25 cellular contexts compared by ENCODE assay signal in the genomic region with DNA sequence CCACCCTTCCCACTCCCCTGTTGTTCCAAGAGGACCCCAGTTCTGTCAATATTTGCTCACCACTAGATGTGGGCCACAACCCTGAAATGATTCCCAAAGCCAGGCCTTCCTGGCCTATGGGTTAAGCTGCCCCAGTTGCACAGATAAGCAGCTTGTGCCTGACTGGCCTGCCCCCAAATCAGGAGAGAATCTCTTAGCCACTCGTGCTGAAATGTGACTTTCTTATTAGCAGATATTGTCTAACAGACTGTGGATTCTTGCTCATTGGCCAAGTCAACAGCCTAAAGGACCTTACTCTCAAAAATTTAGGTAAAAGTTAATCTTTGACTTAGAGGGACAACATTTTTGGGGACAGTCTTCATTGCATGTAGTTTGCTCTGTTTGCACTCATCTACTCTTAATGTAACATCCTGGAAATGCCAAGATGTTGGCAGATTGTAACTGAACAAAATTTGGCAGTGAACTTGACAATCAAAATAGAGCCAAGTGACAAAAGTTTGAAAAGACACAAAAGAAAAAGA.
"Had no signal": no experiment of that assay in that cellular context is flagged by ENCODE, and none has a peak within 500 bp of the region (broad histone marks: within the 10 kb centered on the region; RNA-seq: fewer than 3 reads in every experiment).

No MANE protein-coding gene starts in this region.

- H3K36me3 Mint-ChIP-seq: mesothelial cell of epicardium had no signal

- H3K4me3 ChIP-seq: esophagus muscularis mucosa, gastroesophageal sphincter, transverse colon, vagina had no signal

- H3K9me3 ChIP-seq: esophagus muscularis mucosa, gastroesophageal sphincter, transverse colon, vagina had no signal

- H3K27me3 Mint-ChIP-seq: activated B cell treated with CpG ODN at 0.5 μM for 24 hours had no signal

- H3K36me3 ChIP-seq: esophagus muscularis mucosa, gastroesophageal sphincter, transverse colon, vagina had no signal

- H3K27ac Mint-ChIP-seq: activated B cell treated with CpG ODN at 0.5 μM for 24 hours; activated CD4-positive, alpha-beta memory T cell treated with anti-CD3 and anti-CD28 coated beads, Interleukin-2, amount 10 ng/mL, durations not matched to agents 7 days and 5 days; activated naive CD8-positive, alpha-beta T cell treated with anti-CD3 and anti-CD28 coated beads, Interleukin-2, amount 50 U/mL, for 24 hours; activated T-cell treated with anti-CD3 and anti-CD28 coated beads, Interleukin-2, amount 50 U/mL, for 24 hours; activated T-helper 2 cell treated with anti-CD3 and anti-CD28 coated beads, Interferon-gamma antibody, Interleukin-2, Interleukin-4, amounts not matched to agents 10 μg/mL and 5 μg/mL and 100 μg/mL, durations not matched to agents 14 hours and 24 hours and 36 hours; mesothelial cell of epicardium; nephron progenitor cell had no signal

- DNase-seq: activated B cell treated with CpG ODN at 0.5 μM for 24 hours; activated CD4-positive, alpha-beta memory T cell treated with anti-CD3 and anti-CD28 coated beads, Interleukin-2, amount 10 ng/mL, durations not matched to agents 7 days and 5 days; activated CD4-positive, alpha-beta T cell treated with anti-CD3 and anti-CD28 coated beads for 48 hours; activated naive CD4-positive, alpha-beta T cell treated with Interleukin-2 at 50 U/mL for 16 hours; activated naive CD8-positive, alpha-beta T cell treated with anti-CD3 and anti-CD28 coated beads, Interleukin-2, amount 50 U/mL, for 24 hours; activated T-cell treated with anti-CD3 and anti-CD28 coated beads, Interleukin-2, amount 50 U/mL, for 24 hours; aorta; cortex of kidney; effector CD4-positive, alpha-beta T cell; left cardiac atrium; nephron progenitor cell; occipital lobe; stimulated activated CD4-positive, alpha-beta T cell treated with anti-CD3 and anti-CD28 coated beads, Interleukin-12 subunit alpha, Interleukin-12 subunit beta, amount 100 ng/mL, for 4 hours; stimulated activated CD4-positive, alpha-beta T cell treated with anti-CD3 and anti-CD28 coated beads, Interleukin-1b, Interleukin-23, amount 100 ng/mL, for 48 hours; stimulated activated CD8-positive, alpha-beta memory T cell treated with anti-CD3 and anti-CD28 coated beads, Interleukin-4, amount 100 ng/mL, for 48 hours; stimulated activated naive CD4-positive, alpha-beta T cell treated with Interleukin-2 at 50 U/mL for 16 hours; SW 1271; T-helper 2 cell; transverse colon had no signal

- ATAC-seq: activated naive CD8-positive, alpha-beta T cell treated with anti-CD3 and anti-CD28 coated beads, Interleukin-2, amount 50 U/mL, for 24 hours; gastroesophageal sphincter; left cardiac atrium had no signal

- H3K4me3 Mint-ChIP-seq: activated B cell treated with CpG ODN at 0.5 μM for 24 hours; activated CD4-positive, alpha-beta memory T cell treated with anti-CD3 and anti-CD28 coated beads, Interleukin-2, amount 10 ng/mL, durations not matched to agents 7 days and 5 days; activated naive CD8-positive, alpha-beta T cell treated with anti-CD3 and anti-CD28 coated beads, Interleukin-2, amount 50 U/mL, for 24 hours; activated T-cell treated with anti-CD3 and anti-CD28 coated beads, Interleukin-2, amount 50 U/mL, for 24 hours; central memory CD8-positive, alpha-beta T cell; mesothelial cell of epicardium; nephron progenitor cell had no signal

- H3K4me1 Mint-ChIP-seq: activated naive CD8-positive, alpha-beta T cell treated with anti-CD3 and anti-CD28 coated beads, Interleukin-2, amount 50 U/mL, for 24 hours had no signal

- H3K9me3 Mint-ChIP-seq: activated B cell treated with CpG ODN at 0.5 μM for 24 hours; activated CD4-positive, alpha-beta memory T cell treated with anti-CD3 and anti-CD28 coated beads, Interleukin-2, amount 10 ng/mL, durations not matched to agents 7 days and 5 days; activated naive CD8-positive, alpha-beta T cell treated with anti-CD3 and anti-CD28 coated beads, Interleukin-2, amount 50 U/mL, for 24 hours; activated T-cell treated with anti-CD3 and anti-CD28 coated beads, Interleukin-2, amount 50 U/mL, for 24 hours; activated T-helper 2 cell treated with anti-CD3 and anti-CD28 coated beads, Interferon-gamma antibody, Interleukin-2, Interleukin-4, amounts not matched to agents 10 μg/mL and 5 μg/mL and 100 μg/mL, durations not matched to agents 14 hours and 24 hours and 36 hours; central memory CD8-positive, alpha-beta T cell; mesothelial cell of epicardium; nephron progenitor cell had no signal

- H3K27ac ChIP-seq: esophagus muscularis mucosa, gastroesophageal sphincter, transverse colon, vagina had no signal

- H3K27me3 ChIP-seq: esophagus muscularis mucosa, gastroesophageal sphincter, transverse colon, vagina had no signal
